17 cellular contexts compared by ENCODE assay signal in the genomic region with DNA sequence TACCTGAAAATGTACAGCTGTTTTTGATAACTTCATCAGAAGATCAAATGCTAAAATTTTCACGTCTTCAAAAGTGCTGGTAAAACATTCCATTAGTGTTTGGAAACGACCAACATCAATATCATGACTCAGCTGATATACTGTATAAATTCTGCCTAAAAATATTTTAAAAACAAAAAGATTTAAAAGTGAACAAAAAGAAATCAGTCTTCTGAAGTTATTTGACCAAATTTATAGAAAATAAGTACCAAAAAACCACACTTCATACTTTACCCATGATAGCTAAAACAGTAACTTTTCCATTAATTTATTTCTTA. TPM values are rescaled to one million over a fixed set of nuclear protein-coding genes. Genes with fewer than 3 reads are reported as not detected.
DNase-seq lines count a peak whose midpoint lies in the region; ATAC-seq, FAIRE-seq and TF ChIP-seq lines count a peak whose summit lies in the region.
"Had no signal": no experiment of that assay in that cellular context is flagged by ENCODE, and none has a peak within 500 bp of the region (broad histone marks: within the 10 kb centered on the region; RNA-seq: fewer than 3 reads in every experiment).

No MANE protein-coding gene starts in this region.

- in situ Hi-C loops in GM12878 (cut with MboI), result no loop called here

- no peak for TF ChIP-seq CTCF in GM12878 (IDR thresholded peaks at IDR 0.05 in 2 of 3, conservative IDR thresholded peaks at IDR 0.05 in 1 of 3; ENCODE audit: control insufficient read depth in 2 of 3, extremely low read depth in 1 of 3, insufficient read depth in 1 of 3, low read depth in 3 of 3, low read length in 3 of 3)

- peaks cover 62% of the 10 kb centered on the region for H3K4me1 Mint-ChIP-seq in activated T-cell treated with anti-CD3 and anti-CD28 coated beads, Interleukin-2, amount 50 U/mL, for 72 hours (ENCODE audit: low read depth)
- H3K4me1 Mint-ChIP-seq in CD4-positive, alpha-beta memory T cell, result peaks cover 30 to 46% (median 35%) of the 10 kb centered on the region in 4 donors
- peaks cover 10 to 54% (median 38%) of the 10 kb centered on the region in 3 donors for H3K4me1 Mint-ChIP-seq in T-cell

- 77% methylated on average over 2 of the region's 2 CpGs for WGBS in GM12878 (ENCODE audit: insufficient coverage, insufficient replicate concordance, low lambda C conversion rate, missing lambda C conversion rate)

- no peak overlapping the region for H3K4me3 ChIP-seq in CD4-positive, alpha-beta memory T cell (ENCODE audit: low read length in 2 of 2)
- H3K4me3 ChIP-seq in GM12878, result no peak overlapping the region; the same call in 1 of the 2 replicates

- H3K36me3 ChIP-seq in CD4-positive, alpha-beta memory T cell (ENCODE audit: insufficient read depth, low read length), result peaks cover 4% of the 10 kb centered on the region
- H3K36me3 ChIP-seq in GM12878 (ENCODE audit: control insufficient read depth in 2 of 2, insufficient read depth in 2 of 2, low read length in 1 of 2), result peaks cover 0 to 2% of the 10 kb centered on the region in 2 experiments; a peak in 1 of 4 replicates

- H3K4me2 ChIP-seq in GM12878 (ENCODE audit: control insufficient read depth, insufficient read depth), result peak overlapping the region; percentile 72

- SMC1A ChIA-PET in GM12878 (lab: Charles Lee; ENCODE audit: uncharacterized antibody, unreplicated experiment), result interaction anchor here (0.9 to 7.5 kb wide), 11 partner anchors 12 to 612 kb away, joined by 3 to 66 read pairs (median 5); no protein-coding TSS in a partner anchor

- POLR2A ChIA-PET in CD4-positive, alpha-beta memory T cell (lab: Charles Lee; ENCODE audit: partially characterized antibody), result interaction anchor here (1.0 to 1.3 kb wide), 2 partner anchors 8 to 10 kb away, joined by 3 to 4 read pairs; no protein-coding TSS in a partner anchor
- POLR2A ChIA-PET in T-cell (lab: Charles Lee), result no interaction called here
- POLR2A ChIA-PET in GM12878 (lab: Charles Lee), result interaction anchor here (0.9 to 2.8 kb wide), 4 partner anchors 9 to 173 kb away, joined by 3 to 15 read pairs (median 3); no protein-coding TSS in a partner anchor

- RAD21 ChIA-PET in GM12878 (lab: Charles Lee; ENCODE audit: unreplicated experiment), result interaction anchor here (0.7 to 2.8 kb wide), 6 partner anchors 8 to 46 kb away, joined by 3 to 20 read pairs (median 4); no protein-coding TSS in a partner anchor

- H3K27ac Mint-ChIP-seq in activated T-cell treated with anti-CD3 and anti-CD28 coated beads, Interleukin-2, amount 50 U/mL, for 72 hours, result peak overlapping the region; percentile 99
- H3K27ac Mint-ChIP-seq in CD4-positive, alpha-beta memory T cell, result peak overlapping the region in 4 of 7 donors; percentile 67 to 90 (median 84)
- H3K27ac Mint-ChIP-seq in T-cell, result peak overlapping the region; percentile 86 to 90

- H3K4me3 Mint-ChIP-seq in activated T-cell treated with anti-CD3 and anti-CD28 coated beads, Interleukin-2, amount 50 U/mL, for 72 hours, result peak overlapping the region; percentile 67 to 89
- H3K4me3 Mint-ChIP-seq in CD4-positive, alpha-beta memory T cell, result peak overlapping the region in 2 of 8 donors; percentile 45 to 63
- H3K4me3 Mint-ChIP-seq in T-cell, result peak overlapping the region in 1 of 3 donors; percentile 19

- no peaks in the 10 kb centered on the region for H3K27me3 Mint-ChIP-seq in activated T-cell treated with anti-CD3 and anti-CD28 coated beads, Interleukin-2, amount 50 U/mL, for 72 hours (ENCODE audit: low read depth)
- H3K27me3 Mint-ChIP-seq in CD4-positive, alpha-beta memory T cell, result no peaks in the 10 kb centered on the region
- no peaks in the 10 kb centered on the region for H3K27me3 Mint-ChIP-seq in T-cell

- no peak for TF ChIP-seq POLR2A in GM12878 (IDR thresholded peaks at IDR 0.05; ENCODE audit: low read depth, low read length)

- peaks cover 8 to 34% of the 10 kb centered on the region in 2 donors for H3K36me3 Mint-ChIP-seq in activated T-cell treated with anti-CD3 and anti-CD28 coated beads, Interleukin-2, amount 50 U/mL, for 72 hours (ENCODE audit: insufficient read depth in 2 of 2)
- peaks cover 46 to 67% of the 10 kb centered on the region in 2 donors for H3K36me3 Mint-ChIP-seq in CD4-positive, alpha-beta memory T cell
- peaks cover 58% of the 10 kb centered on the region for H3K36me3 Mint-ChIP-seq in T-cell

- intact Hi-C loops in CD4-positive, alpha-beta memory T cell (cut with micrococcal nuclease), result no loop called here
- intact Hi-C loops in GM12878 (cut with micrococcal nuclease; ENCODE audit: unreplicated experiment), result loop anchor here (10.0 kb wide), 1 partner anchor 335 kb away; a partner anchor contains a TSS

- no peaks in the 10 kb centered on the region for H4K20me1 ChIP-seq in GM12878 (ENCODE audit: control insufficient read depth, insufficient read depth)

- BruUV-seq in GM12878 (replicated peaks; lab: Mats Ljungman, UMichigan), result no TSS peak

- no peaks in the 10 kb centered on the region for H3K79me2 ChIP-seq in GM12878 (ENCODE audit: control insufficient read depth, insufficient read depth, low read length)

- H3K9me3 ChIP-seq in CD4-positive, alpha-beta memory T cell (ENCODE audit: control insufficient read depth in 1 of 2, low read length in 2 of 2), result no peaks in the 10 kb centered on the region
- H3K9me3 ChIP-seq in GM12878 (replicated peaks; ENCODE audit: control insufficient read depth, insufficient read depth, low read length), result no peaks in the 10 kb centered on the region

- DNase-seq in activated T-cell treated with anti-CD3 and anti-CD28 coated beads, Interleukin-2, amount 50 U/mL, for 72 hours, result no peak
- no peak for DNase-seq in activated T-cell treated with anti-CD3 and anti-CD28 coated beads for 4 hours
- DNase-seq in CD4-positive, alpha-beta memory T cell, result no peak
- no peak for DNase-seq in T-cell
- DNase-seq in GM12878 (ENCODE audit: low read depth, low spot score), result no peak
- DNase-seq in cortex of kidney (lab: John Stamatoyannopoulos, UW), result no peak
- DNase-seq: AML-193, DMS79 treated with DMSO at 0.1 percent for 48 hours, GF-D8, GOT3, NCI-H1436 treated with DMSO at 0.1 percent for 48 hours, NCI-H2081, NCI-H524, OCI-M1, RPMI8226 had no signal

- no peak for TF ChIP-seq EP300 in GM12878 (IDR thresholded peaks at IDR 0.05; ENCODE audit: borderline replicate concordance in 1 of 2, control insufficient read depth in 1 of 2, low read depth in 2 of 2, low read length in 2 of 2)

- peaks cover 62% of the 10 kb centered on the region for H3K4me1 ChIP-seq in CD4-positive, alpha-beta memory T cell (ENCODE audit: insufficient read depth, low read length)
- H3K4me1 ChIP-seq in GM12878 (ENCODE audit: control insufficient read depth, insufficient read depth, low read length), result peaks cover 19% of the 10 kb centered on the region

- no peak for FAIRE-seq in GM12878 (lab: Jason Lieb, UNC)

- H3K27ac ChIP-seq in CD4-positive, alpha-beta memory T cell (ENCODE audit: low read depth, low read length), result no peak overlapping the region
- peak overlapping the region; percentile 50 for H3K27ac ChIP-seq in GM12878 (ENCODE audit: control insufficient read depth, insufficient read depth)

- H3K27me3 ChIP-seq in CD4-positive, alpha-beta memory T cell (ENCODE audit: insufficient read depth, low read length), result no peaks in the 10 kb centered on the region
- no peaks in the 10 kb centered on the region for H3K27me3 ChIP-seq in GM12878 (replicated peaks in 1 of 2; ENCODE audit: control insufficient read depth in 2 of 2, insufficient read depth in 2 of 2, low read length in 1 of 2)

- H3K9me3 Mint-ChIP-seq in activated T-cell treated with anti-CD3 and anti-CD28 coated beads, Interleukin-2, amount 50 U/mL, for 72 hours, result no peaks in the 10 kb centered on the region
- no peaks in the 10 kb centered on the region for H3K9me3 Mint-ChIP-seq in CD4-positive, alpha-beta memory T cell
- H3K9me3 Mint-ChIP-seq in T-cell, result no peaks in the 10 kb centered on the region

- no peak overlapping the region for H2AFZ ChIP-seq in GM12878 (ENCODE audit: control insufficient read depth, low read depth, low read length)

- ATAC-seq in activated T-cell treated with anti-CD3 and anti-CD28 coated beads, Interleukin-2, amount 50 U/mL, for 72 hours (replicated peaks in 1 of 2), result no peak
- ATAC-seq in T-cell (replicated peaks in 1 of 4) (no peak), GM12878 (no peak), HG03045 (IDR thresholded peaks at IDR 0.05; ENCODE audit: unreplicated experiment) (no peak), HG02798 (IDR thresholded peaks at IDR 0.05; ENCODE audit: poor library complexity, unreplicated experiment) (no peak)

- TF ChIP-seq RAD21 in GM12878 (IDR thresholded peaks at IDR 0.05; ENCODE audit: insufficient read depth, low read depth, low read length), result no peak

- CTCF ChIA-PET in CD4-positive, alpha-beta memory T cell (lab: Charles Lee; ENCODE audit: partially characterized antibody), result interaction anchor here (0.8 to 1.3 kb wide), 5 partner anchors 9 to 596 kb away, joined by 3 to 8 read pairs (median 4); no protein-coding TSS in a partner anchor
- CTCF ChIA-PET in T-cell (lab: Charles Lee), result interaction anchor here (0.6 to 0.9 kb wide), 4 partner anchors 9 to 123 kb away, joined by 3 to 4 read pairs (median 4); no protein-coding TSS in a partner anchor
- CTCF ChIA-PET in GM12878 (lab: Yijun Ruan, JAX), result interaction anchor here (0.9 to 3.1 kb wide), 12 partner anchors 8 to 612 kb away, joined by 3 to 35 read pairs (median 5); no protein-coding TSS in a partner anchor

- H3K9ac ChIP-seq in GM12878 (ENCODE audit: control insufficient read depth, insufficient read depth, low read length), result no peak overlapping the region

TF ChIP-seq in GM12878, 131 proteins besides CTCF, POLR2A, EP300 and RAD21 (continues in another document):
- no peak for TF ChIP-seq HDAC2 (IDR thresholded peaks at IDR 0.05)

RNA-seq across cellular contexts. Expression of a gene that starts 35.6 kb away (rescaled TPM):
- 10 to 100 TPM; 39.5 to 46.3 TPM for total RNA-seq in activated T-cell treated with anti-CD3 and anti-CD28 coated beads, Interleukin-2, amount 50 U/mL, for 72 hours
- 10 to 100 TPM; 42.1 to 44.8 TPM for total RNA-seq in CD4-positive, alpha-beta memory T cell
- polyA plus RNA-seq in CD4-positive, alpha-beta memory T cell, result 10 to 100 TPM; 20.3 to 23.4 TPM
- 10 to 100 TPM; 36.4 to 50.5 (median 40.6) TPM for total RNA-seq in T-cell
- 137 and 153 TPM in 2 replicates for total RNA-seq in GM12878 (2013; cell fraction: nucleolus; rRNA removed)
- 24.5 and 28.4 TPM in 2 replicates for total RNA-seq in GM12878 (2014; rRNA removed)
- 22.7 and 28.0 TPM in 2 replicates for total RNA-seq in GM12878 (2014; rRNA removed; fragmentation: Illumina TruSeq; extraction: Trizol)
- total RNA-seq in GM12878 (2021), result 32.6 and 33.2 TPM in 2 replicates
- polyA plus RNA-seq in GM12878 (2011; ENCODE audit: low read depth), result 9.0 TPM
- 22.2 and 23.6 TPM in 2 replicates for polyA plus RNA-seq in GM12878 (2011; rRNA removed)
- polyA plus RNA-seq in GM12878 (2011; cell fraction: cytosol; rRNA removed), result 28.3 and 29.9 TPM in 2 replicates
- 54.5 and 75.9 TPM in 2 replicates for polyA plus RNA-seq in GM12878 (2011; cell fraction: nucleus; rRNA removed)
- polyA plus RNA-seq in GM12878 (2012), result 10.3 and 10.9 TPM in 2 replicates
- polyA plus RNA-seq in GM12878 (2014; fragmentation: Illumina TruSeq; extraction: Trizol), result 21.6 and 24.5 TPM in 2 replicates
- polyA plus RNA-seq in GM12878 (2014; fragmentation: Nextera tagmentation; extraction: Ambion mirVana), result 10 to 100 TPM; 17.0 to 17.5 TPM
- polyA plus RNA-seq in GM12878 (2014; rRNA removed), result 14.6 and 17.9 TPM in 2 replicates
- 10 to 100 TPM; 26.4 to 29.2 TPM for polyA plus RNA-seq in GM12878 (2016; fragmentation: Nextera tagmentation; extraction: Ambion mirVana)
- polyA minus RNA-seq in GM12878 (2011; rRNA and poly(A)+ RNA removed), result 102 and 124 TPM in 2 replicates
- polyA minus RNA-seq in GM12878 (2011; cell fraction: cytosol; rRNA and poly(A)+ RNA removed), result 20.2 and 22.7 TPM in 2 replicates
- 56.2 and 102 TPM in 2 replicates for polyA minus RNA-seq in GM12878 (2011; cell fraction: nucleus; rRNA and poly(A)+ RNA removed)

Comparison
In these comparisons a context has a peak if more than half of its experiments do, and no peak if none do; other contexts are left out.
1. POLR2A ChIA-PET loops: an anchor here in CD4-positive, alpha-beta memory T cell (1.0 to 1.3 kb wide) and GM12878 (0.9 to 2.8 kb wide); none called in T-cell.